1 cellular context compared by ENCODE assay signal in genomic region chr3:32147935-32148334, GRCh38.
TF ChIP-seq lines count a peak whose summit lies in the region.

No MANE protein-coding gene starts in this region.

TF ChIP-seq in HEK293, 187 proteins besides CTCF, POLR2A, EP300 and RAD21 (continued from another document and continues in another):
- TF ChIP-seq ZBTB6 (tag by site-specific recombination; IDR thresholded peaks at IDR 0.05) (no peak), ZNF529 (tag by site-specific recombination; IDR thresholded peaks at IDR 0.05; ENCODE audit: insufficient replicate concordance) (no peak), ZNF433 (tag by site-specific recombination; IDR thresholded peaks at IDR 0.05; ENCODE audit: low read depth) (no peak), ZBTB11 (tag by site-specific recombination; conservative IDR thresholded peaks at IDR 0.05; ENCODE audit: low read depth) (no peak), ZNF274 (IDR thresholded peaks at IDR 0.05; ENCODE audit: low read length) (no peak), ZNF274 (tag by site-specific recombination; IDR thresholded peaks at IDR 0.05; ENCODE audit: borderline replicate concordance) (no peak), ZNF513 (tag by site-specific recombination; IDR thresholded peaks at IDR 0.05) (no peak), SP7 (tag by site-specific recombination; IDR thresholded peaks at IDR 0.05) (peak; percentile 81), ZNF670 (tag by site-specific recombination; IDR thresholded peaks at IDR 0.05; ENCODE audit: low read depth) (no peak), EGR2 (tag by site-specific recombination; IDR thresholded peaks at IDR 0.05; ENCODE audit: low read depth) (no peak), ZNF624 (tag by site-specific recombination; IDR thresholded peaks at IDR 0.05) (no peak), ZNF175 (tag by site-specific recombination; IDR thresholded peaks at IDR 0.05) (no peak), REPIN1 (tag by site-specific recombination; IDR thresholded peaks at IDR 0.05; ENCODE audit: low read depth) (no peak), ZNF2 (tag by site-specific recombination; IDR thresholded peaks at IDR 0.05) (peak; percentile 38; the same call in 1 of the 2 replicates), ZNF521 (tag by site-specific recombination; IDR thresholded peaks at IDR 0.05) (no peak), ZNF23 (tag by site-specific recombination; IDR thresholded peaks at IDR 0.05; ENCODE audit: borderline replicate concordance) (no peak), ZNF626 (tag by site-specific recombination; IDR thresholded peaks at IDR 0.05) (no peak), ZNF362 (tag by site-specific recombination; IDR thresholded peaks at IDR 0.05) (no peak), GLI4 (tag by site-specific recombination; IDR thresholded peaks at IDR 0.05) (no peak), ZNF660 (tag by site-specific recombination; IDR thresholded peaks at IDR 0.05) (no peak), ZNF324 (tag by site-specific recombination; IDR thresholded peaks at IDR 0.05) (no peak), KLF9 (tag by site-specific recombination; IDR thresholded peaks at IDR 0.05; ENCODE audit: low read depth) (no peak), SCRT2 (tag by site-specific recombination; IDR thresholded peaks at IDR 0.05) (no peak), ZNF610 (tag by site-specific recombination; IDR thresholded peaks at IDR 0.05; ENCODE audit: borderline replicate concordance) (no peak), ZFP3 (tag by site-specific recombination; IDR thresholded peaks at IDR 0.05; ENCODE audit: low read depth) (no peak), ZNF19 (tag by site-specific recombination; IDR thresholded peaks at IDR 0.05; ENCODE audit: low read depth) (no peak), ATF2 (tag by site-specific recombination; IDR thresholded peaks at IDR 0.05; ENCODE audit: low read depth) (no peak), ZBTB21 (tag by site-specific recombination; IDR thresholded peaks at IDR 0.05) (no peak), PATZ1 (tag by site-specific recombination; IDR thresholded peaks at IDR 0.05) (no peak), ZNF112 (tag by site-specific recombination; IDR thresholded peaks at IDR 0.05) (no peak), ZNF777 (tag by site-specific recombination; IDR thresholded peaks at IDR 0.05; ENCODE audit: borderline replicate concordance) (no peak), SETDB1 (IDR thresholded peaks at IDR 0.05; ENCODE audit: insufficient read length, low read length) (no peak), ZNF677 (tag by site-specific recombination; IDR thresholded peaks at IDR 0.05) (no peak), MEIS1 (CRISPR knock-in tag; IDR thresholded peaks at IDR 0.05; ENCODE audit: borderline replicate concordance) (no peak), ZNF549 (tag by site-specific recombination; IDR thresholded peaks at IDR 0.05) (no peak), KLF10 (tag by site-specific recombination; IDR thresholded peaks at IDR 0.05) (0 out of 2 replicates have a peak, but pooled peaks have one; percentile 26), INSM2 (tag by site-specific recombination; IDR thresholded peaks at IDR 0.05) (peak; percentile 63), ZNF10 (tag by site-specific recombination; IDR thresholded peaks at IDR 0.05) (no peak; the same call in 1 of the 2 replicates), KLF16 (tag by site-specific recombination; IDR thresholded peaks at IDR 0.05) (no peak), ZIC2 (tag by site-specific recombination; IDR thresholded peaks at IDR 0.05) (no peak), ZNF132 (tag by site-specific recombination; IDR thresholded peaks at IDR 0.05; ENCODE audit: borderline replicate concordance) (no peak), ZSCAN5A (tag by site-specific recombination; IDR thresholded peaks at IDR 0.05) (no peak), ZSCAN23 (tag by site-specific recombination; IDR thresholded peaks at IDR 0.05) (no peak), ZNF48 (tag by site-specific recombination; IDR thresholded peaks at IDR 0.05) (no peak), ZFP41 (tag by site-specific recombination; IDR thresholded peaks at IDR 0.05; ENCODE audit: borderline replicate concordance) (no peak), ZNF76 (tag by site-specific recombination; IDR thresholded peaks at IDR 0.05; ENCODE audit: borderline replicate concordance, low read depth) (no peak), OSR2 (tag by site-specific recombination; IDR thresholded peaks at IDR 0.05) (peak; percentile 85), ZNF701 (tag by site-specific recombination; IDR thresholded peaks at IDR 0.05) (no peak), ZBTB44 (tag by site-specific recombination; IDR thresholded peaks at IDR 0.05) (peak; percentile 97), ZNF837 (tag by site-specific recombination; IDR thresholded peaks at IDR 0.05) (no peak), ZNF707 (tag by site-specific recombination; IDR thresholded peaks at IDR 0.05) (no peak), SP2 (tag by site-specific recombination; IDR thresholded peaks at IDR 0.05) (no peak), ZNF140 (tag by site-specific recombination; IDR thresholded peaks at IDR 0.05) (no peak), ZNF221 (tag by site-specific recombination; IDR thresholded peaks at IDR 0.05; ENCODE audit: borderline replicate concordance) (no peak), TCF7L2 (IDR thresholded peaks at IDR 0.05; ENCODE audit: borderline replicate concordance, low read depth, low read length) (no peak)
